20 cellular contexts compared by ENCODE assay signal in the genomic region with DNA sequence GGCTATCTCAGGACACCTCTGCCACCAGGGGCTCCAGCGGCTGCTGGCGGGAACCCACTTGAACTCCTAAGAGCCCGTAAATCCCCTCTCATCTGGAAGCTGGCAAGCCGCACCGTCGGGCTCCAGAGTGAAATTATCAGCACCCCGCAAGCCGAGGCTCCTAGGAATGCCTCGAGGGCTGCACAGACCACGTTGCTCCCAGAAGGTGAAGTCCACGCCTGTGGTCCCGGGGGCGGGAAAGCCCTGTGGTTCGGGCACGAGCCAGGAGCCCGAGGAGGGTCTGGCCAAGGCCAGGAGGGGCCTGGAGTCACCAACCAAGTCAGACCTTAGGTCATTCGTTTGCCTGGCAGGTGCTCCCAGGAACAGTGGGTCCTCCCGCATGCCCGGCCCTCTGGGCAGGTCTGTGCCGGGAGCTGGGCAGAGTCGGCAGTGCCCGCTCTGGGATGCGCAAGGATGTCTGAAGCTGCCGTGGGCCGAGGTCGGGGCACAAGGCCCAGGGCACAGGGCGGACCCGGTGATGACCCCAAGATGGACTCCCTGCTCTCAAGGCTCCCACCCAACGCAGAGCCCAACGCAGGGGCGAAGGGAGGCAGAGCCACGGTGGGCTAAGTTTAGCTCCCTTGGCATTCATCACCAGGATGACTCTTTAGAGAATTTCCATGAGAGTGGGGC. TPM values are rescaled to one million over a fixed set of nuclear protein-coding genes. Genes with fewer than 3 reads are reported as not detected.
A peak's percentile ranks its signal among the peaks of the same experiment; 100 is the strongest.
DNase-seq lines count a peak whose midpoint lies in the region; ATAC-seq and TF ChIP-seq lines count a peak whose summit lies in the region.
"Had no signal": no experiment of that assay in that cellular context is flagged by ENCODE, and none has a peak within 500 bp of the region (broad histone marks: within the 10 kb centered on the region; RNA-seq: fewer than 3 reads in every experiment).

No MANE protein-coding gene starts in this region.

- H3K27me3 Mint-ChIP-seq in chondrocyte (ENCODE audit: low read depth) (peaks cover 15% of the 10 kb centered on the region), osteocyte (ENCODE audit: unreplicated experiment) (no peaks in the 10 kb centered on the region)
- H3K27me3 Mint-ChIP-seq: CD4-positive, CD25-positive, alpha-beta regulatory T cell had no signal

- H3K4me3 Mint-ChIP-seq in chondrocyte (ENCODE audit: unreplicated experiment) (no peak overlapping the region), osteocyte (ENCODE audit: unreplicated experiment) (no peak overlapping the region)
- H3K4me3 Mint-ChIP-seq: CD4-positive, CD25-positive, alpha-beta regulatory T cell had no signal

- DNase-seq in right cardiac atrium (peak in 2 of 3 donors; percentile 9 to 31), Right ventricle myocardium inferior (ENCODE audit: missing footprints) (no peak), chondrocyte (ENCODE audit: low spot score) (peak; percentile 82), osteocyte (ENCODE audit: extremely low spot score, unreplicated experiment) (peak; percentile 81), upper lobe of right lung (peak; percentile 46), GM19238 (ENCODE audit: insufficient read length, low spot score) (no peak), kidney glomerular epithelial cell (lab: John Stamatoyannopoulos, UW) (no peak)
- DNase-seq: AML-193; CD4-positive, CD25-positive, alpha-beta regulatory T cell; DMS53; HCEC 1CT; NCI-H1092 treated with DMSO at 0.1 percent for 48 hours; NCI-H1694 treated with DMSO at 0.1 percent for 48 hours; NCI-H345; NCI-H526 treated with DMSO at 0.1 percent for 48 hours; NK-92 treated with Interleukin-12 subunit alpha and Interleukin-12 subunit beta, amount 100 ng/mL, for 24 hours had no signal

- H3K27me3 ChIP-seq in right cardiac atrium (ENCODE audit: control insufficient read depth, insufficient read depth) = no peaks in the 10 kb centered on the region
- peaks cover 30% of the 10 kb centered on the region for H3K27me3 ChIP-seq in upper lobe of right lung

- H3K4me1 ChIP-seq in right cardiac atrium (ENCODE audit: control insufficient read depth, insufficient read depth, low read length) (no peaks in the 10 kb centered on the region), upper lobe of right lung (no peaks in the 10 kb centered on the region)

- no peak overlapping the region for H3K4me3 ChIP-seq in right cardiac atrium (ENCODE audit: low read length)
- no peak overlapping the region for H3K4me3 ChIP-seq in upper lobe of right lung
- H3K4me3 ChIP-seq: GM12878, K562 had no signal

- no peaks in the 10 kb centered on the region for H3K9me3 ChIP-seq in right cardiac atrium (ENCODE audit: control insufficient read depth, low read length)
- H3K9me3 ChIP-seq in upper lobe of right lung = no peaks in the 10 kb centered on the region

- H3K4me1 Mint-ChIP-seq in chondrocyte (ENCODE audit: low read depth) = no peaks in the 10 kb centered on the region
- H3K4me1 Mint-ChIP-seq in osteocyte (ENCODE audit: unreplicated experiment) = no peaks in the 10 kb centered on the region

- H3K27ac ChIP-seq in right cardiac atrium (ENCODE audit: low read length) = no peak overlapping the region
- no peak overlapping the region for H3K27ac ChIP-seq in upper lobe of right lung

- TF ChIP-seq CTCF in chondrocyte (IDR thresholded peaks at IDR 0.05) (no peak), osteocyte (IDR thresholded peaks at IDR 0.05) (no peak), upper lobe of right lung (IDR thresholded peaks at IDR 0.05) (no peak)

- H3K27ac Mint-ChIP-seq in chondrocyte (ENCODE audit: unreplicated experiment) = no peak overlapping the region
- H3K27ac Mint-ChIP-seq in osteocyte (ENCODE audit: unreplicated experiment) = no peak overlapping the region
- H3K27ac Mint-ChIP-seq: CD4-positive, CD25-positive, alpha-beta regulatory T cell had no signal

- intact Hi-C loops in right cardiac atrium (cut with DNase I) = no loop called here
- intact Hi-C loops in Right ventricle myocardium inferior (cut with DNase I) = no loop called here
- intact Hi-C loops in upper lobe of right lung (cut with DNase I) = no loop called here

- H3K36me3 Mint-ChIP-seq in chondrocyte (ENCODE audit: low read depth) (no peaks in the 10 kb centered on the region), osteocyte (ENCODE audit: unreplicated experiment) (no peaks in the 10 kb centered on the region)
- H3K36me3 Mint-ChIP-seq: CD4-positive, CD25-positive, alpha-beta regulatory T cell had no signal

- 87% methylated on average over 32 of the region's 32 CpGs for WGBS in right cardiac atrium

- no peaks in the 10 kb centered on the region for H3K9me3 Mint-ChIP-seq in chondrocyte (ENCODE audit: low read depth)
- H3K9me3 Mint-ChIP-seq in osteocyte (ENCODE audit: unreplicated experiment) = no peaks in the 10 kb centered on the region

- ATAC-seq in right cardiac atrium (no peak), Right ventricle myocardium inferior (no peak), upper lobe of right lung (no peak)
- ATAC-seq: GM12878, K562 had no signal

- no peaks in the 10 kb centered on the region for H3K36me3 ChIP-seq in upper lobe of right lung

RNA-seq across cellular contexts. Expression of gene ACTRT2, which starts 8.9 kb away (rescaled TPM):
- total RNA-seq in right cardiac atrium (not detected), Right ventricle myocardium inferior (not detected), chondrocyte (not detected in 3 replicates), osteocyte (not detected in 2 replicates), upper lobe of right lung (not detected)
- not detected for polyA plus RNA-seq in right cardiac atrium
- total RNA-seq: CD4-positive, CD25-positive, alpha-beta regulatory T cell; G401; GM12878; K562; M059J had no signal
- polyA plus RNA-seq: CD4-positive, CD25-positive, alpha-beta regulatory T cell; GM12878; K562 had no signal

RNA-seq across cellular contexts. Expression of gene PRDM16, which starts 38.9 kb away (rescaled TPM):
- 1 to 10 TPM; 1.1 to 2.9 (median 1.8) TPM for total RNA-seq in right cardiac atrium
- polyA plus RNA-seq in right cardiac atrium = 1.9 TPM
- 12.8 TPM for total RNA-seq in Right ventricle myocardium inferior
- total RNA-seq in chondrocyte = 10.4 to 19.0 TPM (median 18.3 TPM) in 3 replicates
- total RNA-seq in osteocyte = 7.1 and 7.4 TPM in 2 replicates
- total RNA-seq in upper lobe of right lung = 21.0 TPM
- total RNA-seq: M059J had no signal
- polyA plus RNA-seq: CD4-positive, CD25-positive, alpha-beta regulatory T cell; GM12878 had no signal

Comparison
In these comparisons a context has a peak if more than half of its experiments do, and no peak if none do; other contexts are left out.
1. DNase-seq: peak in right cardiac atrium (2 of 3), chondrocyte (single experiment), osteocyte (single experiment) and upper lobe of right lung (single experiment); none in Right ventricle myocardium inferior (single experiment), GM19238 (single experiment) and kidney glomerular epithelial cell (single experiment).